In genomic region chr15:72272213-72272996, GRCh38 we compare ENCODE assay signal across 8 cellular contexts. TPM values are rescaled to one million over a fixed set of nuclear protein-coding genes. Genes with fewer than 3 reads are reported as not detected.
A peak's percentile ranks its signal among the peaks of the same experiment; 100 is the strongest.
DNase-seq lines count a peak whose midpoint lies in the region; ATAC-seq and TF ChIP-seq lines count a peak whose summit lies in the region.

A gene with protein sequence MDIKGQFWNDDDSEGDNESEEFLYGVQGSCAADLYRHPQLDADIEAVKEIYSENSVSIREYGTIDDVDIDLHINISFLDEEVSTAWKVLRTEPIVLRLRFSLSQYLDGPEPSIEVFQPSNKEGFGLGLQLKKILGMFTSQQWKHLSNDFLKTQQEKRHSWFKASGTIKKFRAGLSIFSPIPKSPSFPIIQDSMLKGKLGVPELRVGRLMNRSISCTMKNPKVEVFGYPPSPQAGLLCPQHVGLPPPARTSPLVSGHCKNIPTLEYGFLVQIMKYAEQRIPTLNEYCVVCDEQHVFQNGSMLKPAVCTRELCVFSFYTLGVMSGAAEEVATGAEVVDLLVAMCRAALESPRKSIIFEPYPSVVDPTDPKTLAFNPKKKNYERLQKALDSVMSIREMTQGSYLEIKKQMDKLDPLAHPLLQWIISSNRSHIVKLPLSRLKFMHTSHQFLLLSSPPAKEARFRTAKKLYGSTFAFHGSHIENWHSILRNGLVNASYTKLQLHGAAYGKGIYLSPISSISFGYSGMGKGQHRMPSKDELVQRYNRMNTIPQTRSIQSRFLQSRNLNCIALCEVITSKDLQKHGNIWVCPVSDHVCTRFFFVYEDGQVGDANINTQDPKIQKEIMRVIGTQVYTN (minus strand): TSS chr15:72272554. CDS start chr15:72267477, 5,077 bp downstream.

- no peaks in the 10 kb centered on the region for H3K9me3 ChIP-seq in RWPE2 (ENCODE audit: severe bottlenecking)

- H3K4me1 ChIP-seq in GM23338 (ENCODE audit: insufficient read depth): peaks cover 7% of the 10 kb centered on the region; the same call in 1 of the 2 replicates
- peaks cover 13% of the 10 kb centered on the region for H3K4me1 ChIP-seq in RWPE2 (ENCODE audit: insufficient read depth, poor library complexity, severe bottlenecking)

- TF ChIP-seq CTCF in GM23338 (conservative IDR thresholded peaks at IDR 0.05; ENCODE audit: low read depth in 2 of 2) (peak; percentile 55 to 78), RWPE2 (IDR thresholded peaks at IDR 0.05; ENCODE audit: poor library complexity, severe bottlenecking) (peak; percentile 97), fibroblast of pulmonary artery (IDR thresholded peaks at IDR 0.05; ENCODE audit: low read length, missing control alignments) (peak; percentile 57), nephron (IDR thresholded peaks at IDR 0.05; ENCODE audit: unreplicated experiment in 3 of 3) (peak; percentile 71 to 80 (median 75))

- H3K27me3 Mint-ChIP-seq in GM23338 (ENCODE audit: insufficient read depth, low read depth, poor library complexity): peaks cover 6% of the 10 kb centered on the region
- no peaks in the 10 kb centered on the region for H3K27me3 Mint-ChIP-seq in nephron (ENCODE audit: low read depth)
- no peaks in the 10 kb centered on the region for H3K27me3 Mint-ChIP-seq in stimulated activated naive CD8-positive, alpha-beta T cell treated with anti-CD3 and anti-CD28 coated beads, Interleukin-15, Interleukin-2, amounts not matched to agents 100 ng/mL and 50 ng/mL, for 24 hours

- H3K4me3 Mint-ChIP-seq in GM23338: peak within 1 kb of the TSS; percentile 89
- H3K4me3 Mint-ChIP-seq in nephron: peak within 1 kb of the TSS; percentile 93 to 96 (median 95)
- H3K4me3 Mint-ChIP-seq in stimulated activated naive CD8-positive, alpha-beta T cell treated with anti-CD3 and anti-CD28 coated beads, Interleukin-15, Interleukin-2, amounts not matched to agents 100 ng/mL and 50 ng/mL, for 24 hours: peak within 1 kb of the TSS; percentile 92

- H3K27ac ChIP-seq in GM23338 (ENCODE audit: low read depth): no peak within 1 kb of the TSS
- H3K27ac ChIP-seq in RWPE2 (ENCODE audit: poor library complexity, severe bottlenecking): peak within 1 kb of the TSS; percentile 54

- H3F3A ChIP-seq in GM23338 (replicated peaks; ENCODE audit: low read depth): no peaks in the 10 kb centered on the region; the same call in 1 of the 2 replicates

- H3K36me3 Mint-ChIP-seq in GM23338 (ENCODE audit: low read depth): no peaks in the 10 kb centered on the region; the same call in 2 of the 3 replicates
- peaks cover 17% of the 10 kb centered on the region for H3K36me3 Mint-ChIP-seq in nephron (ENCODE audit: low read depth)
- peaks cover 22% of the 10 kb centered on the region for H3K36me3 Mint-ChIP-seq in stimulated activated naive CD8-positive, alpha-beta T cell treated with anti-CD3 and anti-CD28 coated beads, Interleukin-15, Interleukin-2, amounts not matched to agents 100 ng/mL and 50 ng/mL, for 24 hours (ENCODE audit: low read depth)

- no peaks in the 10 kb centered on the region for H3K9me3 Mint-ChIP-seq in GM23338
- H3K9me3 Mint-ChIP-seq in nephron: no peaks in the 10 kb centered on the region
- H3K9me3 Mint-ChIP-seq in stimulated activated naive CD8-positive, alpha-beta T cell treated with anti-CD3 and anti-CD28 coated beads, Interleukin-15, Interleukin-2, amounts not matched to agents 100 ng/mL and 50 ng/mL, for 24 hours: no peaks in the 10 kb centered on the region

- H3K36me3 ChIP-seq in GM23338 (ENCODE audit: insufficient read depth): no peaks in the 10 kb centered on the region
- peaks cover 26% of the 10 kb centered on the region for H3K36me3 ChIP-seq in RWPE2 (ENCODE audit: low read depth)

- peaks cover 15% of the 10 kb centered on the region for H3K79me2 ChIP-seq in GM23338 (replicated peaks; ENCODE audit: insufficient read depth)

- DNase-seq in EL (peak; percentile 98), GM23338 (ENCODE audit: low spot score) (peak; percentile 98), LHCN-M2 (ENCODE audit: low read depth) (peak; percentile 98), RWPE2 (ENCODE audit: low spot score) (peak; percentile 100), fibroblast of pulmonary artery (ENCODE audit: low read depth) (peak; percentile 98)
- DNase-seq in activated effector memory CD4-positive, alpha-beta T cell treated with Interleukin-2 at 50 U/mL for 16 hours: peak; percentile 99

- H3K27me3 ChIP-seq in GM23338 (ENCODE audit: insufficient read depth) (no peaks in the 10 kb centered on the region), RWPE2 (ENCODE audit: insufficient read depth, poor library complexity, severe bottlenecking) (no peaks in the 10 kb centered on the region)

- H4K20me1 ChIP-seq in GM23338 (replicated peaks; ENCODE audit: insufficient read depth): peaks cover 14% of the 10 kb centered on the region

- H3K4me3 ChIP-seq in GM23338 (peak within 1 kb of the TSS; percentile 90), RWPE2 (ENCODE audit: severe bottlenecking) (peak within 1 kb of the TSS; percentile 79), fibroblast of pulmonary artery (replicated peaks; ENCODE audit: low read depth, low read length) (peak within 1 kb of the TSS; percentile 81)

- H2AFZ ChIP-seq in GM23338: peak within 1 kb of the TSS; percentile 95

- H3K4me2 ChIP-seq in GM23338: peak within 1 kb of the TSS; percentile 86

- no peaks in the 10 kb centered on the region for H3K9me2 ChIP-seq in GM23338 (ENCODE audit: insufficient read depth)

- peak; percentile 98 for ATAC-seq in GM23338
- ATAC-seq in RWPE2 (ENCODE audit: low read depth): peak; percentile 96

- peaks cover 14% of the 10 kb centered on the region for H3K4me1 Mint-ChIP-seq in GM23338
- peaks cover 36% of the 10 kb centered on the region for H3K4me1 Mint-ChIP-seq in nephron
- H3K4me1 Mint-ChIP-seq in stimulated activated naive CD8-positive, alpha-beta T cell treated with anti-CD3 and anti-CD28 coated beads, Interleukin-15, Interleukin-2, amounts not matched to agents 100 ng/mL and 50 ng/mL, for 24 hours (ENCODE audit: low read depth): peaks cover 36% of the 10 kb centered on the region

- H3K27ac Mint-ChIP-seq in GM23338: peak within 1 kb of the TSS; percentile 91
- peak within 1 kb of the TSS; percentile 76 to 93 (median 88) for H3K27ac Mint-ChIP-seq in nephron
- H3K27ac Mint-ChIP-seq in stimulated activated naive CD8-positive, alpha-beta T cell treated with anti-CD3 and anti-CD28 coated beads, Interleukin-15, Interleukin-2, amounts not matched to agents 100 ng/mL and 50 ng/mL, for 24 hours: peak within 1 kb of the TSS; percentile 93

TF ChIP-seq in GM23338, 12 proteins besides CTCF, POLR2A, EP300 and RAD21 (continues in another document):
- TF ChIP-seq ZNF114 (CRISPR knock-in tag; IDR thresholded peaks at IDR 0.05): no peak
- TF ChIP-seq POLR2AphosphoS5 (IDR thresholded peaks at IDR 0.05; ENCODE audit: low read depth): peak; percentile 88
- TF ChIP-seq EZH2phosphoT487 (IDR thresholded peaks at IDR 0.05; ENCODE audit: unreplicated experiment): no peak

RNA-seq across cellular contexts. Expression of the gene that starts here (rescaled TPM):
- 17.8 and 28.1 TPM in 2 replicates for total RNA-seq in GM23338 (2014; rRNA removed; shearing (Covaris generic))
- 18.3 and 27.6 TPM in 2 replicates for polyA plus RNA-seq in GM23338 (2016; fragmentation: Nextera tagmentation; extraction: Ambion mirVana)
- 27.8 and 32.5 TPM in 2 replicates for total RNA-seq in LHCN-M2 (2014; rRNA removed)
- polyA plus RNA-seq in LHCN-M2 (2012): 28.7 TPM
